In genomic region chr2:119759451-119760236, GRCh38 we compare ENCODE assay signal across 8 cellular contexts. TPM values are rescaled to one million over a fixed set of nuclear protein-coding genes. Genes with fewer than 3 reads are reported as not detected.
DNase-seq lines count a peak whose midpoint lies in the region; ATAC-seq and TF ChIP-seq lines count a peak whose summit lies in the region.

PTPN4 (plus strand) TSS chr2:119759922; CDS start chr2:119809854, 49,932 bp downstream.

- intact Hi-C loops in left ventricle myocardium inferior (cut with micrococcal nuclease), result no loop called here

- H3K9me3 ChIP-seq in left ventricle myocardium inferior (replicated peaks), result no peaks in the 10 kb centered on the region

- no peaks in the 10 kb centered on the region for H3K27me3 ChIP-seq in left ventricle myocardium inferior (ENCODE audit: low read depth)

- DNase-seq in NCI-H187 (lab: John Stamatoyannopoulos, UW) (peak; percentile 69 to 87), T-helper 2 cell (peak; percentile 87 to 100 (median 94)), left ventricle myocardium inferior (peak; percentile 97), progenitor cell of endocrine pancreas (ENCODE audit: low spot score, unreplicated experiment) (peak; percentile 93), ureter (ENCODE audit: low spot score) (peak; percentile 96)

- H3K36me3 ChIP-seq in left ventricle myocardium inferior, result no peaks in the 10 kb centered on the region

- H3K4me3 ChIP-seq in left ventricle myocardium inferior, result peak within 1 kb of the TSS; percentile 92

- H3K36me3 Mint-ChIP-seq in progenitor cell of endocrine pancreas (ENCODE audit: insufficient read depth), result no peaks in the 10 kb centered on the region

- peak within 1 kb of the TSS; percentile 99 for H3K27ac Mint-ChIP-seq in progenitor cell of endocrine pancreas

- H3K27ac ChIP-seq in angular gyrus (ENCODE audit: low read depth, low read length) (peak within 1 kb of the TSS; percentile 96), left ventricle myocardium inferior (replicated peaks) (peak within 1 kb of the TSS; percentile 97)

- TF ChIP-seq CTCF in left ventricle myocardium inferior (IDR thresholded peaks at IDR 0.05; ENCODE audit: borderline replicate concordance), result no peak
- TF ChIP-seq CTCF in progenitor cell of endocrine pancreas (IDR thresholded peaks at IDR 0.05; ENCODE audit: unreplicated experiment), result no peak

- H3K27me3 Mint-ChIP-seq in progenitor cell of endocrine pancreas, result no peaks in the 10 kb centered on the region

- peaks cover 66% of the 10 kb centered on the region for H3K4me1 ChIP-seq in left ventricle myocardium inferior

- H3K4me3 Mint-ChIP-seq in progenitor cell of endocrine pancreas (ENCODE audit: low read depth), result peak within 1 kb of the TSS; percentile 88

- no peaks in the 10 kb centered on the region for H3K9me3 Mint-ChIP-seq in progenitor cell of endocrine pancreas (ENCODE audit: low read depth)

- peaks cover 30% of the 10 kb centered on the region for H3K4me1 Mint-ChIP-seq in progenitor cell of endocrine pancreas (ENCODE audit: low read depth)

- peak; percentile 94 for ATAC-seq in GM18498 (IDR thresholded peaks at IDR 0.05; ENCODE audit: unreplicated experiment)
- peak; percentile 91 for ATAC-seq in HG02938 (IDR thresholded peaks at IDR 0.05; ENCODE audit: unreplicated experiment)

RNA-seq across cellular contexts. Expression of gene PTPN4, which starts in this region (rescaled TPM):
- total RNA-seq in left ventricle myocardium inferior (45.4 TPM), progenitor cell of endocrine pancreas (54.2 and 59.1 TPM in 2 replicates), ureter (48.7 TPM)

Comparison
In these comparisons a context has a peak if more than half of its experiments do, and no peak if none do; other contexts are left out.
1. Peak in every context shown above with its lines: DNase-seq, ATAC-seq, H3K4me3 ChIP-seq and H3K27ac ChIP-seq.